Comparison of ENCODE assay signal across 19 cellular contexts in the genomic region with DNA sequence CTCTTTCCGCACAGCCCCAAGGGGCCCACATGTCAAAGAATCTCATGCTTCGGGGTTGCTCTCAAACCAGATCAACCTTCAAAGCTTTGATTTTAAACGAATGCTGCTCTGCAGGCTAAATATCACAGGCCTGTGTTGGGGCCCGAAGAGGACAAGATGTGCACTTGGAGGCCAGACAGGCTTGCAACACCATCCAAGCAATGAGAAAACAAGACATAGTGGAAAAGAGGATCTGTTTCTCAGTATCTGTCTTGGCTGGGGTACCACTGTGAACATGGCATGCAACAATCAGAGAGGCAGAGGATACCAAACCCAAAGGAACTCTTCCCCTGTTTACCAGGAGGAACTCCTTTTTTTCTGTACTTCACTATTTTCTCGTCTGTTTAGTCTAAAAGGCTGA.
DNase-seq lines count a peak whose midpoint lies in the region; ATAC-seq and TF ChIP-seq lines count a peak whose summit lies in the region.
"Had no signal": no experiment of that assay in that cellular context is flagged by ENCODE, and none has a peak within 500 bp of the region (broad histone marks: within the 10 kb centered on the region; RNA-seq: fewer than 3 reads in every experiment).

No MANE protein-coding gene starts in this region.

- H3K9ac ChIP-seq in adipocyte (ENCODE audit: low read length) = peak overlapping the region; percentile 27

- TF ChIP-seq CTCF in heart left ventricle (IDR thresholded peaks at IDR 0.05) = no peak
- no peak for TF ChIP-seq CTCF in hepatocyte (IDR thresholded peaks at IDR 0.05; ENCODE audit: poor library complexity)
- TF ChIP-seq CTCF in type B pancreatic cell (conservative IDR thresholded peaks at IDR 0.05) = no peak

- no peaks in the 10 kb centered on the region for H3K36me3 Mint-ChIP-seq in type B pancreatic cell

- no peaks in the 10 kb centered on the region for H3K9me2 ChIP-seq in hepatocyte (replicated peaks; ENCODE audit: insufficient read depth)

- no peak for TF ChIP-seq POLR2A in heart left ventricle (IDR thresholded peaks at IDR 0.05)

- no peaks in the 10 kb centered on the region for H3K79me2 ChIP-seq in hepatocyte

- H3K9me3 ChIP-seq in heart left ventricle (no peaks in the 10 kb centered on the region), adipocyte (ENCODE audit: control insufficient read depth, low read length) (no peaks in the 10 kb centered on the region), hepatocyte (ENCODE audit: low read depth) (no peaks in the 10 kb centered on the region)

- no peaks in the 10 kb centered on the region for H3K9me3 Mint-ChIP-seq in type B pancreatic cell

- no peak overlapping the region for H3K4me3 ChIP-seq in heart left ventricle
- H3K4me3 ChIP-seq in adipocyte (ENCODE audit: low read length) = no peak overlapping the region
- H3K4me3 ChIP-seq in hepatocyte = no peak overlapping the region

- whole genome bisulfite sequencing in heart left ventricle, 4 donors = 74 to 76% (median 76%) methylated on average over 4 to 5 of the region's 5 CpGs
- WGBS in hepatocyte (ENCODE audit: low lambda C conversion rate, missing lambda C conversion rate) = 76% methylated on average over 5 of the region's 5 CpGs

- intact Hi-C loops in Right ventricle myocardium superior (cut with DNase I) = no loop called here
- intact Hi-C loops in heart left ventricle (cut with DNase I) = no loop called here

- no peak for DNase-seq in Right ventricle myocardium superior
- DNase-seq in heart left ventricle = no peak
- DNase-seq in adipocyte (ENCODE audit: low read depth) = peak; percentile 42
- no peak for DNase-seq in hepatocyte (ENCODE audit: low spot score)
- DNase-seq in type B pancreatic cell (ENCODE audit: extremely low spot score, unreplicated experiment) = no peak
- DNase-seq in central memory CD4-positive, alpha-beta T cell = no peak
- DNase-seq in stimulated activated CD4-positive, alpha-beta T cell treated with anti-CD3 and anti-CD28 coated beads, Interleukin-2, amount 100 ng/mL, for 24 hours = no peak
- DNase-seq: 8988T, Karpas-422, MV-4-11, NCI-H1694, NCI-H2081, NCI-H2171, NCI-H345, NCI-H526, OCI-M1, SIG-M5 had no signal

- H3K4me1 ChIP-seq in heart left ventricle = no peaks in the 10 kb centered on the region
- peaks cover 46% of the 10 kb centered on the region for H3K4me1 ChIP-seq in adipocyte (ENCODE audit: control insufficient read depth, insufficient read depth, low read length)
- H3K4me1 ChIP-seq in hepatocyte (ENCODE audit: insufficient read depth) = peaks cover 29% of the 10 kb centered on the region

- no peak overlapping the region for H3K4me3 Mint-ChIP-seq in type B pancreatic cell

- peak overlapping the region; percentile 8 for H3K4me2 ChIP-seq in hepatocyte

- ATAC-seq in Right ventricle myocardium superior (ENCODE audit: poor library complexity) (peak; percentile 29), heart left ventricle (no peak), GM19023 (IDR thresholded peaks at IDR 0.05; ENCODE audit: unreplicated experiment) (no peak)

- H3K27ac ChIP-seq in heart left ventricle (no peak overlapping the region), hepatocyte (peak overlapping the region; percentile 87)
- H3K27ac ChIP-seq: C4-2B had no signal

- H3K27me3 Mint-ChIP-seq in type B pancreatic cell = peaks cover 28% of the 10 kb centered on the region

- H2AFZ ChIP-seq in hepatocyte = no peak overlapping the region

- H3K27ac Mint-ChIP-seq in type B pancreatic cell = peak overlapping the region; percentile 32

- H3K36me3 ChIP-seq in heart left ventricle = no peaks in the 10 kb centered on the region
- no peaks in the 10 kb centered on the region for H3K36me3 ChIP-seq in adipocyte (ENCODE audit: control insufficient read depth, insufficient read depth, low read length, severe bottlenecking)
- no peaks in the 10 kb centered on the region for H3K36me3 ChIP-seq in hepatocyte (replicated peaks; ENCODE audit: insufficient read depth, low read depth)

- peaks cover 52% of the 10 kb centered on the region for H3K4me1 Mint-ChIP-seq in type B pancreatic cell (ENCODE audit: unreplicated experiment)

- H3K27me3 ChIP-seq in heart left ventricle (peaks cover 0 to 2% (median 0%) of the 10 kb centered on the region in 9 donors), adipocyte (replicated peaks; ENCODE audit: control insufficient read depth, insufficient read depth, low read length) (no peaks in the 10 kb centered on the region), hepatocyte (no peaks in the 10 kb centered on the region)

- no peaks in the 10 kb centered on the region for H4K20me1 ChIP-seq in hepatocyte (ENCODE audit: insufficient read depth, poor library complexity, severe bottlenecking)
